Comparison of ENCODE assay signal across 23 cellular contexts in the genomic region with DNA sequence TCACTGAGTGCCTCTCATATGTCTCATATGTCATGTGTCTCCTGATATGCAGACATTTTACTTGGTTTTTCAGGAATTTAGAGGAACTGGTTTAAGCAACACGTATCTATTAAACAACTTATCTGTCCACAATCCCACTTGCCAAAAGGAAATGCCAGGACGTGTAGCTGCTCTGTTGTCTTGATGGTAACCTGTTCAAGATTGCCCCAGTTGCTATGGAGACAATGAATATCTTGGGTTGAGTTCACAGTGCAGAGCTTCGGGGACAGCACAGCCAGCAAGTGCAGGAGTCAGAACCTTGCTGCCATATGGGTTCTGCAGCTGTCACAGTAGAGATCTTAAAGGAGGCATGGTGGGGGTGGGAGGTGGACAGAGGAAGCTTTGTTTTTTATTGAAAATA. TPM values are rescaled to one million over a fixed set of nuclear protein-coding genes. Genes with fewer than 3 reads are reported as not detected.
A peak's percentile ranks its signal among the peaks of the same experiment; 100 is the strongest.
DNase-seq lines count a peak whose midpoint lies in the region; ATAC-seq and TF ChIP-seq lines count a peak whose summit lies in the region.
"Had no signal": no experiment of that assay in that cellular context is flagged by ENCODE, and none has a peak within 500 bp of the region (broad histone marks: within the 10 kb centered on the region; RNA-seq: fewer than 3 reads in every experiment).

No MANE protein-coding gene starts in this region.

- DNase-seq in G401 (ENCODE audit: low spot score), result peak; percentile 73
- peak; percentile 41 for DNase-seq in NCI-H2227 (lab: John Stamatoyannopoulos, UW; ENCODE audit: unreplicated experiment)
- DNase-seq in natural killer cell, result no peak
- DNase-seq in NCI-H2107 treated with DMSO at 0.1 percent for 48 hours (lab: John Stamatoyannopoulos, UW; ENCODE audit: unreplicated experiment), result no peak
- DNase-seq in NCI-H187 treated with DMSO at 0.1 percent for 48 hours (lab: John Stamatoyannopoulos, UW), result no peak
- DNase-seq: CD8-positive, alpha-beta memory T cell; DMS79 treated with DMSO at 0.1 percent for 48 hours; H7; Karpas-422; MG63; NCI-H1092; NCI-H146; NCI-H2081; NCI-H446 treated with DMSO at 0.1 percent for 48 hours; PC-3; RPMI8226; SHP77 treated with DMSO at 0.1 percent for 48 hours; SK-N-SH had no signal

- TF ChIP-seq CTCF in brain (conservative IDR thresholded peaks at IDR 0.05) (no peak), neural cell (IDR thresholded peaks at IDR 0.05; ENCODE audit: poor library complexity, severe bottlenecking) (no peak), natural killer cell (IDR thresholded peaks at IDR 0.05) (no peak)

- no peak overlapping the region for H3K9ac ChIP-seq in neural cell (ENCODE audit: low read length)
- H3K9ac ChIP-seq: BLaER1 treated with 17β-estradiol and CSF1 and Interleukin-3, amounts not matched to agents 10 nM and 100 nM; SK-N-SH had no signal

- H3K9me3 ChIP-seq in neural cell (ENCODE audit: low read length), result no peaks in the 10 kb centered on the region
- H3K9me3 ChIP-seq: MG63, SK-N-SH had no signal

- H3K27me3 ChIP-seq in neural cell (ENCODE audit: insufficient read depth, low read depth, low read length), result no peaks in the 10 kb centered on the region
- H3K27me3 ChIP-seq: BLaER1 treated with 17β-estradiol and CSF1 and Interleukin-3, amounts not matched to agents 10 nM and 100 nM; MG63 had no signal

- no peaks in the 10 kb centered on the region for H3K36me3 ChIP-seq in neural cell (ENCODE audit: insufficient read depth, low read length)
- H3K36me3 ChIP-seq: BLaER1 treated with 17β-estradiol and CSF1 and Interleukin-3, amounts not matched to agents 10 nM and 100 nM; MG63 had no signal

- H3K27me3 Mint-ChIP-seq in brain (peaks cover 4% of the 10 kb centered on the region), natural killer cell (ENCODE audit: low read depth in 2 of 2) (peaks cover 4 to 43% of the 10 kb centered on the region in 2 donors)

- H3F3A ChIP-seq in neural cell (ENCODE audit: insufficient read depth, low read length, poor library complexity, severe bottlenecking), result no peaks in the 10 kb centered on the region

- H3K9me3 Mint-ChIP-seq in brain, result peaks cover 0 to 5% (median 4%) of the 10 kb centered on the region in 5 experiments
- peaks cover 0 to 4% of the 10 kb centered on the region in 2 donors for H3K9me3 Mint-ChIP-seq in natural killer cell

- no peak overlapping the region for H2AFZ ChIP-seq in neural cell (ENCODE audit: low read depth, low read length)

- peak; percentile 29 for TF ChIP-seq RAD21 in neural cell (conservative IDR thresholded peaks at IDR 0.05)

- H3K36me3 Mint-ChIP-seq in brain, result no peaks in the 10 kb centered on the region
- H3K36me3 Mint-ChIP-seq in natural killer cell, result peaks cover 9% of the 10 kb centered on the region
- H3K36me3 Mint-ChIP-seq: CD8-positive, alpha-beta memory T cell; IgD-negative memory B cell had no signal

- H3K4me2 ChIP-seq in neural cell (ENCODE audit: low read length), result peak overlapping the region; percentile 35
- H3K4me2 ChIP-seq: BLaER1 treated with 17β-estradiol and CSF1 and Interleukin-3, amounts not matched to agents 10 nM and 100 nM; SK-N-SH had no signal

- no peak for TF ChIP-seq EP300 in neural cell (conservative IDR thresholded peaks at IDR 0.05; ENCODE audit: poor library complexity, severe bottlenecking)

- H3K27ac ChIP-seq in neural cell (ENCODE audit: low read length), result peak overlapping the region; percentile 56
- H3K27ac ChIP-seq: BLaER1 treated with 17β-estradiol and CSF1 and Interleukin-3, amounts not matched to agents 10 nM and 100 nM had no signal

- intact Hi-C loops in natural killer cell (cut with micrococcal nuclease), result no loop called here

- in situ Hi-C loops in G401 (cut with HindIII; ENCODE audit: low sequenced_read_pairs), result no loop called here

- H3K4me3 Mint-ChIP-seq in brain (peak overlapping the region in 1 of 5 experiments; percentile 14), natural killer cell (no peak overlapping the region)
- H3K4me3 Mint-ChIP-seq: CD8-positive, alpha-beta memory T cell; IgD-negative memory B cell had no signal

- H3K79me2 ChIP-seq in neural cell (replicated peaks; ENCODE audit: insufficient read depth, low read length), result no peaks in the 10 kb centered on the region

- peak overlapping the region; percentile 13 for H3K4me3 ChIP-seq in neural cell (ENCODE audit: low read length)
- H3K4me3 ChIP-seq: BLaER1 treated with 17β-estradiol and CSF1 and Interleukin-3, amounts not matched to agents 10 nM and 100 nM; MG63 had no signal

- H3K4me1 Mint-ChIP-seq in brain (peaks cover 8% of the 10 kb centered on the region), natural killer cell (no peaks in the 10 kb centered on the region)
- H3K4me1 Mint-ChIP-seq: CD8-positive, alpha-beta memory T cell; IgD-negative memory B cell had no signal

- H4K20me1 ChIP-seq in neural cell (ENCODE audit: insufficient read depth), result no peaks in the 10 kb centered on the region
- H4K20me1 ChIP-seq: BLaER1 treated with 17β-estradiol and CSF1 and Interleukin-3, amounts not matched to agents 10 nM and 100 nM had no signal

- ATAC-seq in GM18867 (IDR thresholded peaks at IDR 0.05; ENCODE audit: unreplicated experiment) (no peak), natural killer cell (no peak)
- ATAC-seq: PC-3 had no signal

- no peaks in the 10 kb centered on the region for H3K9me2 ChIP-seq in neural cell (ENCODE audit: insufficient read depth, low read length)
- H3K9me2 ChIP-seq: SK-N-SH had no signal

- H3K27ac Mint-ChIP-seq in brain (peak overlapping the region in 3 of 5 experiments; percentile 2 to 81 (median 12)), natural killer cell (no peak overlapping the region)
- H3K27ac Mint-ChIP-seq: CD8-positive, alpha-beta memory T cell; IgD-negative memory B cell had no signal

TF ChIP-seq in neural cell, 6 proteins besides CTCF, POLR2A, EP300 and RAD21:
- no peak for TF ChIP-seq POLR2AphosphoS5 (IDR thresholded peaks at IDR 0.05)
- no peak for TF ChIP-seq MXI1 (conservative IDR thresholded peaks at IDR 0.05; ENCODE audit: poor library complexity, severe bottlenecking)
- TF ChIP-seq SMC3 (conservative IDR thresholded peaks at IDR 0.05; ENCODE audit: poor library complexity), result no peak
TF ChIP-seq in neural cell: peak in this region for 0.

RNA-seq across cellular contexts. Expression of a gene that starts 28.7 kb away (rescaled TPM):
- not detected in 2 replicates for total RNA-seq in G401 (2014; rRNA removed; shearing (Covaris generic))
- polyA plus RNA-seq in brain (ENCODE audit: insufficient read depth, low read depth, low replicate concordance) (not detected), neural cell (not detected in 2 replicates)
- polyA minus RNA-seq in neural cell, result not detected in 2 replicates
- total RNA-seq in natural killer cell, result 1 to 10 TPM in 1 of 3 donors, under 1 TPM in 2; 0.35 to 1.1 (median 0.42) TPM
- total RNA-seq: CD8-positive, alpha-beta memory T cell had no signal
- polyA plus RNA-seq: CD8-positive, alpha-beta memory T cell; IgD-negative memory B cell had no signal

Comparison
In these comparisons a context has a peak if more than half of its experiments do, and no peak if none do; other contexts are left out.
1. DNase-seq: peak in G401 (single experiment) and NCI-H2227 (single experiment); none in natural killer cell (single experiment), NCI-H2107 treated with DMSO at 0.1 percent for 48 hours (single experiment) and NCI-H187 treated with DMSO at 0.1 percent for 48 hours (single experiment).
2. H3K27ac Mint-ChIP-seq: peak in brain (3 of 5); none in natural killer cell (0 of 2).